In genomic region chr22:35314161-35314942, GRCh38 we compare ENCODE assay signal across 1 cellular context.
A peak's percentile ranks its signal among the peaks of the same experiment; 100 is the strongest.
TF ChIP-seq lines count a peak whose summit lies in the region.

No MANE protein-coding gene starts in this region.

TF ChIP-seq in GM12878, 131 proteins besides CTCF, POLR2A, EP300 and RAD21:
- TF ChIP-seq MEF2B (IDR thresholded peaks at IDR 0.05; ENCODE audit: partially characterized antibody, poor library complexity, severe bottlenecking) (no peak), SRF (IDR thresholded peaks at IDR 0.05; ENCODE audit: low read depth in 2 of 2, low read length in 2 of 2) (no peak), CBFB (IDR thresholded peaks at IDR 0.05; ENCODE audit: low read depth) (no peak), TCF3 (IDR thresholded peaks at IDR 0.05; ENCODE audit: borderline replicate concordance, insufficient read depth, low read depth, low read length) (no peak), ETV6 (conservative IDR thresholded peaks at IDR 0.05 in 1 of 2, IDR thresholded peaks at IDR 0.05 in 1 of 2; ENCODE audit: borderline replicate concordance in 1 of 2, low read depth in 1 of 2) (no peak)
- TF ChIP-seq, protein P1, sequence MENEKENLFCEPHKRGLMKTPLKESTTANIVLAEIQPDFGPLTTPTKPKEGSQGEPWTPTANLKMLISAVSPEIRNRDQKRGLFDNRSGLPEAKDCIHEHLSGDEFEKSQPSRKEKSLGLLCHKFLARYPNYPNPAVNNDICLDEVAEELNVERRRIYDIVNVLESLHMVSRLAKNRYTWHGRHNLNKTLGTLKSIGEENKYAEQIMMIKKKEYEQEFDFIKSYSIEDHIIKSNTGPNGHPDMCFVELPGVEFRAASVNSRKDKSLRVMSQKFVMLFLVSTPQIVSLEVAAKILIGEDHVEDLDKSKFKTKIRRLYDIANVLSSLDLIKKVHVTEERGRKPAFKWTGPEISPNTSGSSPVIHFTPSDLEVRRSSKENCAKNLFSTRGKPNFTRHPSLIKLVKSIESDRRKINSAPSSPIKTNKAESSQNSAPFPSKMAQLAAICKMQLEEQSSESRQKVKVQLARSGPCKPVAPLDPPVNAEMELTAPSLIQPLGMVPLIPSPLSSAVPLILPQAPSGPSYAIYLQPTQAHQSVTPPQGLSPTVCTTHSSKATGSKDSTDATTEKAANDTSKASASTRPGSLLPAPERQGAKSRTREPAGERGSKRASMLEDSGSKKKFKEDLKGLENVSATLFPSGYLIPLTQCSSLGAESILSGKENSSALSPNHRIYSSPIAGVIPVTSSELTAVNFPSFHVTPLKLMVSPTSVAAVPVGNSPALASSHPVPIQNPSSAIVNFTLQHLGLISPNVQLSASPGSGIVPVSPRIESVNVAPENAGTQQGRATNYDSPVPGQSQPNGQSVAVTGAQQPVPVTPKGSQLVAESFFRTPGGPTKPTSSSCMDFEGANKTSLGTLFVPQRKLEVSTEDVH (IDR thresholded peaks at IDR 0.05; ENCODE audit: low read depth, partially characterized antibody) = no peak
- TF ChIP-seq, protein P2, sequence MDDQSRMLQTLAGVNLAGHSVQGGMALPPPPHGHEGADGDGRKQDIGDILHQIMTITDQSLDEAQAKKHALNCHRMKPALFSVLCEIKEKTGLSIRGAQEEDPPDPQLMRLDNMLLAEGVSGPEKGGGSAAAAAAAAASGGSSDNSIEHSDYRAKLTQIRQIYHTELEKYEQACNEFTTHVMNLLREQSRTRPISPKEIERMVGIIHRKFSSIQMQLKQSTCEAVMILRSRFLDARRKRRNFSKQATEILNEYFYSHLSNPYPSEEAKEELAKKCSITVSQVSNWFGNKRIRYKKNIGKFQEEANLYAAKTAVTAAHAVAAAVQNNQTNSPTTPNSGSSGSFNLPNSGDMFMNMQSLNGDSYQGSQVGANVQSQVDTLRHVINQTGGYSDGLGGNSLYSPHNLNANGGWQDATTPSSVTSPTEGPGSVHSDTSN (IDR thresholded peaks at IDR 0.05; ENCODE audit: insufficient replicate concordance, low read depth, low read length) = peak; percentile 61
